17 cellular contexts compared by ENCODE assay signal in genomic region chr13:110232756-110233155, GRCh38.
A peak's percentile ranks its signal among the peaks of the same experiment; 100 is the strongest.
DNase-seq lines count a peak whose midpoint lies in the region; ATAC-seq and TF ChIP-seq lines count a peak whose summit lies in the region.
"Had no signal": no experiment of that assay in that cellular context is flagged by ENCODE, and none has a peak within 500 bp of the region (broad histone marks: within the 10 kb centered on the region; RNA-seq: fewer than 3 reads in every experiment).

No MANE protein-coding gene starts in this region.

- H3K36me3 ChIP-seq in mammary epithelial cell (ENCODE audit: insufficient read depth, low read length): no peaks in the 10 kb centered on the region
- peaks cover 0 to 15% of the 10 kb centered on the region in 2 donors for H3K36me3 ChIP-seq in gastroesophageal sphincter
- H3K36me3 ChIP-seq in parathyroid adenoma (ENCODE audit: control insufficient read depth, insufficient read depth, low read length): no peaks in the 10 kb centered on the region
- H3K36me3 ChIP-seq: HAP-1 had no signal

- CTCF ChIA-PET in MCF 10A (lab: Yijun Ruan, JAX): interaction anchor here (0.5 to 3.8 kb wide), 4 partner anchors 9 to 377 kb away, joined by 3 to 14 read pairs (median 5); no protein-coding TSS in a partner anchor
- CTCF ChIA-PET in mammary epithelial cell (lab: Charles Lee; ENCODE audit: low non-redundant PET): no interaction called here

- intact Hi-C loops in MCF 10A (cut with micrococcal nuclease): no loop called here
- intact Hi-C loops in mammary epithelial cell (cut with micrococcal nuclease): no loop called here
- intact Hi-C loops in posterior vena cava (cut with DNase I): loop anchor here in 1 of 2 donors (5.0 kb wide), 1 partner anchor 185 kb away; no protein-coding TSS in a partner anchor

- H2AFZ ChIP-seq in mammary epithelial cell (ENCODE audit: low read depth, low read length): no peak overlapping the region
- H2AFZ ChIP-seq in parathyroid adenoma: no peak overlapping the region

- H3K79me2 ChIP-seq in mammary epithelial cell (ENCODE audit: insufficient read depth, low read length) (no peaks in the 10 kb centered on the region), parathyroid adenoma (no peaks in the 10 kb centered on the region)

- POLR2A ChIA-PET in MCF 10A (lab: Yijun Ruan, JAX): interaction anchor here (0.7 to 1.6 kb wide), 2 partner anchors 10 to 619 kb away, joined by 3 to 5 read pairs; no protein-coding TSS in a partner anchor

- BruUV-seq in MCF 10A (replicated peaks; lab: Mats Ljungman, UMichigan): no TSS peak
- no TSS peak for BruUV-seq in mammary epithelial cell (replicated peaks; lab: Mats Ljungman, UMichigan)

- no peak overlapping the region for H3K4me3 Mint-ChIP-seq in MCF 10A (ENCODE audit: unreplicated experiment)

- H3K4me3 ChIP-seq in mammary epithelial cell (replicated peaks in 1 of 3; ENCODE audit: insufficient read depth in 1 of 3, low read depth in 2 of 3, low read length in 3 of 3) (no peak overlapping the region), gastroesophageal sphincter (peak overlapping the region in 1 of 2 donors; percentile 14), parathyroid adenoma (ENCODE audit: low read depth, low read length) (no peak overlapping the region)
- H3K4me3 ChIP-seq: GM12878, HAP-1 had no signal

- in situ Hi-C loops in mammary epithelial cell (cut with MboI; ENCODE audit: low sequenced_read_pairs in 2 of 2): no loop called here

- H3K27ac Mint-ChIP-seq in MCF 10A (ENCODE audit: low read depth, unreplicated experiment): no peak overlapping the region

- no peaks in the 10 kb centered on the region for H4K20me1 ChIP-seq in mammary epithelial cell (ENCODE audit: insufficient read depth, low read length)

- TF ChIP-seq EP300 in gastroesophageal sphincter (IDR thresholded peaks at IDR 0.05): no peak

- peaks cover 14% of the 10 kb centered on the region for H3K4me1 Mint-ChIP-seq in MCF 10A (ENCODE audit: insufficient read depth, unreplicated experiment)

- dilution Hi-C loops in mammary epithelial cell (cut with HindIII; ENCODE audit: low sequenced_read_pairs): no loop called here

- no peaks in the 10 kb centered on the region for H3K36me3 Mint-ChIP-seq in MCF 10A (ENCODE audit: insufficient read depth, unreplicated experiment)

- H3K27me3 Mint-ChIP-seq in MCF 10A (ENCODE audit: insufficient read depth, unreplicated experiment): no peaks in the 10 kb centered on the region
- H3K27me3 Mint-ChIP-seq: brain had no signal

- no peaks in the 10 kb centered on the region for H3K9me3 Mint-ChIP-seq in MCF 10A (ENCODE audit: unreplicated experiment)

- H3K27ac ChIP-seq in mammary epithelial cell (ENCODE audit: insufficient read depth, low read depth, low read length) (no peak overlapping the region), gastroesophageal sphincter (peak overlapping the region; percentile 52 to 99 (median 63)), parathyroid adenoma (peak overlapping the region; percentile 56)
- H3K27ac ChIP-seq: foreskin keratinocyte had no signal

- DNase-seq in MCF 10A (ENCODE audit: unreplicated experiment) (peak; percentile 10), mammary epithelial cell (no peak), posterior vena cava (ENCODE audit: low spot score) (no peak), SKM-1 (lab: John Stamatoyannopoulos, UW; ENCODE audit: unreplicated experiment) (no peak), nucleus accumbens (lab: John Stamatoyannopoulos, UW) (no peak)
- DNase-seq: activated T-cell treated with anti-CD3 and anti-CD28 coated beads for 4 hours; DMS 273 treated with DMSO at 0.1 percent for 48 hours; foreskin keratinocyte; Karpas-422; OCI-M1; stimulated activated CD8-positive, alpha-beta memory T cell treated with anti-CD3 and anti-CD28 coated beads, Interleukin-4, amount 100 ng/mL, for 48 hours had no signal

- TF ChIP-seq CTCF in MCF 10A (IDR thresholded peaks at IDR 0.05; ENCODE audit: unreplicated experiment): no peak
- no peak for TF ChIP-seq CTCF in mammary epithelial cell (conservative IDR thresholded peaks at IDR 0.05 in 1 of 2, IDR thresholded peaks at IDR 0.05 in 1 of 2; ENCODE audit: extremely low read depth in 1 of 2, insufficient read depth in 1 of 2, low read depth in 1 of 2, low read length in 2 of 2)
- TF ChIP-seq CTCF in gastroesophageal sphincter (IDR thresholded peaks at IDR 0.05): no peak
- no peak for TF ChIP-seq CTCF in parathyroid adenoma (IDR thresholded peaks at IDR 0.05)

- H3K9me3 ChIP-seq in mammary epithelial cell (replicated peaks; ENCODE audit: insufficient read depth, low read length) (no peaks in the 10 kb centered on the region), gastroesophageal sphincter (no peaks in the 10 kb centered on the region), parathyroid adenoma (ENCODE audit: control insufficient read depth, low read length) (no peaks in the 10 kb centered on the region)
- H3K9me3 ChIP-seq: HAP-1 had no signal

- no peak for TF ChIP-seq POLR2A in gastroesophageal sphincter (IDR thresholded peaks at IDR 0.05)

- peak; percentile 66 for ATAC-seq in gastroesophageal sphincter
- no peak for ATAC-seq in HG02870 (IDR thresholded peaks at IDR 0.05; ENCODE audit: unreplicated experiment)
- ATAC-seq: foreskin keratinocyte, GM12878 had no signal

- H3K27me3 ChIP-seq in mammary epithelial cell (ENCODE audit: insufficient read depth, low read length) (no peaks in the 10 kb centered on the region), gastroesophageal sphincter (no peaks in the 10 kb centered on the region), parathyroid adenoma (ENCODE audit: control insufficient read depth, insufficient read depth, low read length) (no peaks in the 10 kb centered on the region)
- H3K27me3 ChIP-seq: foreskin keratinocyte had no signal

- 100% methylated on average over 8 of the region's 11 CpGs for WGBS in mammary epithelial cell (ENCODE audit: low coverage, missing lambda C conversion rate)
- 40 to 54% methylated on average over 10 of the region's 11 CpGs for WGBS in gastroesophageal sphincter (ENCODE audit: low coverage in 1 of 2), 2 donors

- H3K4me1 ChIP-seq in mammary epithelial cell (ENCODE audit: insufficient read depth, low read length) (peaks cover 3% of the 10 kb centered on the region), gastroesophageal sphincter (peaks cover 15 to 83% (median 29%) of the 10 kb centered on the region in 3 donors), parathyroid adenoma (no peaks in the 10 kb centered on the region)
- H3K4me1 ChIP-seq: foreskin keratinocyte, HAP-1 had no signal

- no peak overlapping the region for H3K4me2 ChIP-seq in mammary epithelial cell (ENCODE audit: insufficient read depth, low read depth, low read length)
- H3K4me2 ChIP-seq in parathyroid adenoma (ENCODE audit: low read length): no peak overlapping the region

- H3K9ac ChIP-seq in mammary epithelial cell (ENCODE audit: insufficient read depth, low read length): no peak overlapping the region
- no peak overlapping the region for H3K9ac ChIP-seq in parathyroid adenoma
